ENCODE assay signal across 38 cellular contexts in genomic region chr20:6841128-6841527, GRCh38.
"Had no signal": no experiment of that assay in that cellular context is flagged by ENCODE, and none has a peak within 500 bp of the region (broad histone marks: within the 10 kb centered on the region; RNA-seq: fewer than 3 reads in every experiment).

No MANE protein-coding gene starts in this region.

- H3K4me1 Mint-ChIP-seq: activated B cell treated with CpG ODN at 0.5 μM for 24 hours; activated CD4-positive, alpha-beta T cell treated with anti-CD3 and anti-CD28 coated beads, Interleukin-2, amount 10 ng/mL, durations not matched to agents 24 days and 14 days; activated CD8-positive, alpha-beta memory T cell treated with anti-CD3 and anti-CD28 coated beads, Interleukin-2, amount 10 ng/mL, durations not matched to agents 7 days and 5 days; activated naive CD4-positive, alpha-beta T cell treated with anti-CD3 and anti-CD28 coated beads, Interleukin-2, amount 10 ng/mL, durations not matched to agents 7 days and 5 days; activated naive CD4-positive, alpha-beta T cell treated with anti-CD3 and anti-CD28 coated beads, Interleukin-2, amount 50 U/mL, for 24 hours; activated naive CD8-positive, alpha-beta T cell treated with anti-CD3 and anti-CD28 coated beads, Interleukin-2, amount 10 ng/mL, durations not matched to agents 7 days and 5 days; activated naive CD8-positive, alpha-beta T cell treated with anti-CD3 and anti-CD28 coated beads, Interleukin-2, amount 50 U/mL, for 24 hours; brain; central memory CD8-positive, alpha-beta T cell had no signal

- ATAC-seq: activated CD8-positive, alpha-beta memory T cell treated with anti-CD3 and anti-CD28 coated beads, Interleukin-2, amount 10 ng/mL, durations not matched to agents 7 days and 5 days; activated CD8-positive, alpha-beta T cell treated with anti-CD3 and anti-CD28 coated beads, Interleukin-2, amount 10 ng/mL, durations not matched to agents 7 days and 5 days; activated naive CD8-positive, alpha-beta T cell treated with anti-CD3 and anti-CD28 coated beads, Interleukin-2, amount 50 U/mL, for 24 hours had no signal

- H3K27ac ChIP-seq: ascending aorta, cardiac muscle cell, VCaP had no signal

- DNase-seq: activated B cell treated with CpG ODN at 0.5 μM for 24 hours; activated CD4-positive, alpha-beta memory T cell treated with anti-CD3 and anti-CD28 coated beads for 36 hours; activated CD4-positive, alpha-beta T cell treated with anti-CD3 and anti-CD28 coated beads for 4 hours; activated CD4-positive, alpha-beta T cell treated with anti-CD3 and anti-CD28 coated beads, Interleukin-2, amount 10 ng/mL, durations not matched to agents 24 days and 14 days; activated CD4-positive, alpha-beta T cell treated with anti-CD3 and anti-CD28 coated beads, Interleukin-2, amount 50 U/mL, for 1 hour; activated CD4-positive, alpha-beta T cell treated with anti-CD3 and anti-CD28 coated beads, Interleukin-2, amount 50 U/mL, for 4 hours; activated CD4-positive, CD25-positive, alpha-beta regulatory T cell treated with anti-CD3 and anti-CD28 coated beads, Interleukin-2, amount 50 U/mL, for 72 hours; activated CD8-positive, alpha-beta memory T cell treated with anti-CD3 and anti-CD28 coated beads for 24 hours; activated CD8-positive, alpha-beta memory T cell treated with anti-CD3 and anti-CD28 coated beads, Interleukin-2, amount 10 ng/mL, durations not matched to agents 7 days and 5 days; activated CD8-positive, alpha-beta memory T cell treated with anti-CD3 and anti-CD28 coated beads, Interleukin-2, amount 50 U/mL, for 48 hours; activated CD8-positive, alpha-beta T cell treated with anti-CD3 and anti-CD28 coated beads, Interleukin-2, amount 10 ng/mL, durations not matched to agents 7 days and 5 days; activated effector memory CD4-positive, alpha-beta T cell treated with Interleukin-2 at 50 U/mL for 16 hours; activated gamma-delta T cell; activated naive CD4-positive, alpha-beta T cell treated with anti-CD3 and anti-CD28 coated beads, Interleukin-2, amount 10 ng/mL, durations not matched to agents 7 days and 5 days; activated naive CD4-positive, alpha-beta T cell treated with Interleukin-2 at 50 U/mL for 16 hours; activated naive CD8-positive, alpha-beta T cell treated with anti-CD3 and anti-CD28 coated beads, Interleukin-2, amount 10 ng/mL, durations not matched to agents 7 days and 5 days; activated naive CD8-positive, alpha-beta T cell treated with anti-CD3 and anti-CD28 coated beads, Interleukin-2, amount 50 U/mL, for 24 hours; activated T-cell treated with anti-CD3 and anti-CD28 coated beads, Interleukin-2, amount 50 U/mL, for 24 hours; activated T-cell treated with anti-CD3 and anti-CD28 coated beads, Interleukin-2, amount 50 U/mL, for 48 hours; amygdala; anterior cingulate cortex; caudate nucleus; cerebellar nuclear complex; T-helper 1 cell; T-helper 2 cell; T-helper 9 cell had no signal

- H3K27me3 Mint-ChIP-seq: activated B cell treated with CpG ODN at 0.5 μM for 24 hours; activated CD4-positive, alpha-beta memory T cell treated with anti-CD3 and anti-CD28 coated beads for 36 hours; activated CD4-positive, alpha-beta T cell treated with anti-CD3 and anti-CD28 coated beads, Interleukin-2, amount 10 ng/mL, durations not matched to agents 24 days and 14 days; activated CD8-positive, alpha-beta memory T cell treated with anti-CD3 and anti-CD28 coated beads, Interleukin-2, amount 10 ng/mL, durations not matched to agents 7 days and 5 days; activated naive CD4-positive, alpha-beta T cell treated with anti-CD3 and anti-CD28 coated beads, Interleukin-2, amount 10 ng/mL, durations not matched to agents 7 days and 5 days; activated naive CD4-positive, alpha-beta T cell treated with anti-CD3 and anti-CD28 coated beads, Interleukin-2, amount 50 U/mL, for 24 hours; activated naive CD8-positive, alpha-beta T cell; activated naive CD8-positive, alpha-beta T cell treated with anti-CD3 and anti-CD28 coated beads, Interleukin-2, amount 10 ng/mL, durations not matched to agents 7 days and 5 days; activated naive CD8-positive, alpha-beta T cell treated with anti-CD3 and anti-CD28 coated beads, Interleukin-2, amount 50 U/mL, for 24 hours; central memory CD8-positive, alpha-beta T cell had no signal

- H3K36me3 ChIP-seq: ascending aorta, cardiac muscle cell had no signal

- H3K36me3 Mint-ChIP-seq: activated CD4-positive, alpha-beta memory T cell treated with anti-CD3 and anti-CD28 coated beads for 36 hours; activated CD8-positive, alpha-beta memory T cell treated with anti-CD3 and anti-CD28 coated beads, Interleukin-2, amount 10 ng/mL, durations not matched to agents 7 days and 5 days; activated naive CD4-positive, alpha-beta T cell treated with anti-CD3 and anti-CD28 coated beads, Interleukin-2, amount 10 ng/mL, durations not matched to agents 7 days and 5 days; activated naive CD4-positive, alpha-beta T cell treated with anti-CD3 and anti-CD28 coated beads, Interleukin-2, amount 50 U/mL, for 24 hours; activated naive CD8-positive, alpha-beta T cell; activated naive CD8-positive, alpha-beta T cell treated with anti-CD3 and anti-CD28 coated beads, Interleukin-2, amount 10 ng/mL, durations not matched to agents 7 days and 5 days; brain had no signal

- FAIRE-seq: bronchial epithelial cell, TTC549 had no signal

- H3K4me1 ChIP-seq: ascending aorta had no signal

- H3K9me3 ChIP-seq: ascending aorta had no signal

- H3K27me3 ChIP-seq: ascending aorta, cardiac muscle cell had no signal

- H3K4me3 ChIP-seq: ascending aorta, cardiac muscle cell had no signal

- H3K9me3 Mint-ChIP-seq: activated B cell treated with CpG ODN at 0.5 μM for 24 hours; activated CD4-positive, alpha-beta memory T cell treated with anti-CD3 and anti-CD28 coated beads for 36 hours; activated CD4-positive, alpha-beta T cell treated with anti-CD3 and anti-CD28 coated beads, Interleukin-2, amount 10 ng/mL, durations not matched to agents 24 days and 14 days; activated naive CD4-positive, alpha-beta T cell treated with anti-CD3 and anti-CD28 coated beads, Interleukin-2, amount 10 ng/mL, durations not matched to agents 7 days and 5 days; activated naive CD4-positive, alpha-beta T cell treated with anti-CD3 and anti-CD28 coated beads, Interleukin-2, amount 50 U/mL, for 24 hours; activated naive CD8-positive, alpha-beta T cell treated with anti-CD3 and anti-CD28 coated beads, Interleukin-2, amount 50 U/mL, for 24 hours; activated T-cell treated with anti-CD3 and anti-CD28 coated beads, Interleukin-2, amount 50 U/mL, for 24 hours; activated T-helper 2 cell treated with anti-CD3 and anti-CD28 coated beads, Interferon-gamma antibody, Interleukin-2, Interleukin-4, amounts not matched to agents 10 μg/mL and 5 μg/mL and 100 μg/mL, durations not matched to agents 14 hours and 24 hours and 36 hours; brain; T-helper 1 cell treated with Interleukin-12 subunit alpha and Interleukin-12 subunit beta and Interleukin-4 antibody, amounts not matched to agents 30 μg/mL and 1 μg/mL, for 36 hours; T-helper 2 cell treated with Interferon-gamma antibody and Interleukin-4, amounts not matched to agents 5 μg/mL and 100 μg/mL, for 36 hours had no signal

- H3K27ac Mint-ChIP-seq: activated B cell treated with CpG ODN at 0.5 μM for 24 hours; activated CD4-positive, alpha-beta memory T cell treated with anti-CD3 and anti-CD28 coated beads for 36 hours; activated CD4-positive, alpha-beta T cell treated with anti-CD3 and anti-CD28 coated beads, Interleukin-2, amount 10 ng/mL, durations not matched to agents 24 days and 14 days; activated CD8-positive, alpha-beta memory T cell treated with anti-CD3 and anti-CD28 coated beads, Interleukin-2, amount 10 ng/mL, durations not matched to agents 7 days and 5 days; activated CD8-positive, alpha-beta T cell treated with anti-CD3 and anti-CD28 coated beads, Interleukin-2, amount 10 ng/mL, durations not matched to agents 7 days and 5 days; activated naive CD4-positive, alpha-beta T cell treated with anti-CD3 and anti-CD28 coated beads, Interleukin-2, amount 10 ng/mL, durations not matched to agents 7 days and 5 days; activated naive CD4-positive, alpha-beta T cell treated with anti-CD3 and anti-CD28 coated beads, Interleukin-2, amount 50 U/mL, for 24 hours; activated naive CD8-positive, alpha-beta T cell; activated naive CD8-positive, alpha-beta T cell treated with anti-CD3 and anti-CD28 coated beads, Interleukin-2, amount 10 ng/mL, durations not matched to agents 7 days and 5 days; activated naive CD8-positive, alpha-beta T cell treated with anti-CD3 and anti-CD28 coated beads, Interleukin-2, amount 50 U/mL, for 24 hours; activated T-cell treated with anti-CD3 and anti-CD28 coated beads, Interleukin-2, amount 50 U/mL, for 24 hours; activated T-helper 2 cell treated with anti-CD3 and anti-CD28 coated beads, Interferon-gamma antibody, Interleukin-2, Interleukin-4, amounts not matched to agents 10 μg/mL and 5 μg/mL and 100 μg/mL, durations not matched to agents 14 hours and 24 hours and 36 hours; brain; T-helper 1 cell treated with Interleukin-12 subunit alpha and Interleukin-12 subunit beta and Interleukin-4 antibody, amounts not matched to agents 30 μg/mL and 1 μg/mL, for 36 hours; T-helper 2 cell treated with Interferon-gamma antibody and Interleukin-4, amounts not matched to agents 5 μg/mL and 100 μg/mL, for 36 hours had no signal

- H3K4me3 Mint-ChIP-seq: activated B cell treated with CpG ODN at 0.5 μM for 24 hours; activated CD4-positive, alpha-beta memory T cell treated with anti-CD3 and anti-CD28 coated beads for 36 hours; activated CD4-positive, alpha-beta T cell treated with anti-CD3 and anti-CD28 coated beads, Interleukin-2, amount 10 ng/mL, durations not matched to agents 24 days and 14 days; activated CD8-positive, alpha-beta memory T cell treated with anti-CD3 and anti-CD28 coated beads, Interleukin-2, amount 10 ng/mL, durations not matched to agents 7 days and 5 days; activated CD8-positive, alpha-beta T cell treated with anti-CD3 and anti-CD28 coated beads, Interleukin-2, amount 10 ng/mL, durations not matched to agents 7 days and 5 days; activated naive CD4-positive, alpha-beta T cell treated with anti-CD3 and anti-CD28 coated beads, Interleukin-2, amount 10 ng/mL, durations not matched to agents 7 days and 5 days; activated naive CD4-positive, alpha-beta T cell treated with anti-CD3 and anti-CD28 coated beads, Interleukin-2, amount 50 U/mL, for 24 hours; activated naive CD8-positive, alpha-beta T cell; activated naive CD8-positive, alpha-beta T cell treated with anti-CD3 and anti-CD28 coated beads, Interleukin-2, amount 10 ng/mL, durations not matched to agents 7 days and 5 days; activated naive CD8-positive, alpha-beta T cell treated with anti-CD3 and anti-CD28 coated beads, Interleukin-2, amount 50 U/mL, for 24 hours; activated T-cell treated with anti-CD3 and anti-CD28 coated beads, Interleukin-2, amount 50 U/mL, for 24 hours; brain; central memory CD8-positive, alpha-beta T cell; T-helper 1 cell treated with Interleukin-12 subunit alpha and Interleukin-12 subunit beta and Interleukin-4 antibody, amounts not matched to agents 30 μg/mL and 1 μg/mL, for 36 hours; T-helper 2 cell treated with Interferon-gamma antibody and Interleukin-4, amounts not matched to agents 5 μg/mL and 100 μg/mL, for 36 hours had no signal
